10 cellular contexts compared by ENCODE assay signal in the genomic region with DNA sequence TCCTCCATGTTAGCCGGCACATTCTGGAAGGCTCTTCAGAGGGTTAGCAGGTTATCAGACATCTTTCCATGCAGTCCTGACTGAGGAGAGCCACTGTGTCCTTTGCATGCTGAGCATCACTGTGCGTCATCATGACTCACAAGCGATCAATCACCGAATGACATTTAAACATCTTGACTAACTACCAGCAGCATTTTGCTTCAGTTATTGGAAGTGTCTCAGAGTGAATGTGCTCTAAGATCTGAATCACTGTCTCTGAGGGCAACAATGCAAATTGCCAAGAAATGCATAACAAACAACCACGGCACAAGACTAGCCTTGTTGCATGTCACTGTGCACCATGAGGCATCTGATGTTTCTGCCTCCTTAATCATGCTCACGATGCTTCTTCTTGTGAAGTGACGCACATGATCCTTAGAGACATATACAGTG. TPM values are rescaled to one million over a fixed set of nuclear protein-coding genes. Genes with fewer than 3 reads are reported as not detected.
DNase-seq lines count a peak whose midpoint lies in the region; ATAC-seq, FAIRE-seq and TF ChIP-seq lines count a peak whose summit lies in the region.
"Had no signal": no experiment of that assay in that cellular context is flagged by ENCODE, and none has a peak within 500 bp of the region (broad histone marks: within the 10 kb centered on the region; RNA-seq: fewer than 3 reads in every experiment).

No MANE protein-coding gene starts in this region.

- TF ChIP-seq CTCF in endothelial cell of umbilical vein (IDR thresholded peaks at IDR 0.05; ENCODE audit: extremely low read depth in 1 of 2, insufficient read depth in 1 of 2, low read depth in 1 of 2, low read length in 2 of 2): no peak
- TF ChIP-seq CTCF in CD8-positive, alpha-beta T cell (IDR thresholded peaks at IDR 0.05): no peak

- H3K9me3 Mint-ChIP-seq in CD8-positive, alpha-beta T cell: no peaks in the 10 kb centered on the region
- H3K9me3 Mint-ChIP-seq: central memory CD8-positive, alpha-beta T cell had no signal

- H3K9ac ChIP-seq in endothelial cell of umbilical vein (replicated peaks; ENCODE audit: extremely low read depth, insufficient read depth, low read length): no peak overlapping the region

- H3K9me3 ChIP-seq in endothelial cell of umbilical vein (replicated peaks; ENCODE audit: control insufficient read depth, insufficient read depth, low read length): no peaks in the 10 kb centered on the region
- H3K9me3 ChIP-seq in CD8-positive, alpha-beta T cell (ENCODE audit: low read length): no peaks in the 10 kb centered on the region

- no peak overlapping the region for H2AFZ ChIP-seq in endothelial cell of umbilical vein (ENCODE audit: low read depth, low read length)

- H3K79me2 ChIP-seq in endothelial cell of umbilical vein (ENCODE audit: control insufficient read depth, insufficient read depth, low read length): no peaks in the 10 kb centered on the region

- peak; percentile 47 for DNase-seq in GOT3 (lab: John Stamatoyannopoulos, UW)
- DNase-seq in RCC 7860 (ENCODE audit: low spot score): peak; percentile 98
- DNase-seq in endothelial cell of umbilical vein (ENCODE audit: low read depth, low spot score): peak; percentile 13
- peak; percentile 27 to 51 (median 39) for DNase-seq in stimulated activated CD4-positive, alpha-beta T cell treated with anti-CD3 and anti-CD28 coated beads, TNF-alpha, amount 100 ng/mL, for 48 hours (ENCODE audit: low read depth in 3 of 3)
- DNase-seq in CD8-positive, alpha-beta T cell: no peak
- DNase-seq in RPMI8226: no peak
- DNase-seq in AML-193 (lab: John Stamatoyannopoulos, UW): no peak
- DNase-seq: NCI-H1105 had no signal

- POLR2A ChIA-PET in endothelial cell of umbilical vein (lab: Charles Lee): no interaction called here
- POLR2A ChIA-PET in CD8-positive, alpha-beta T cell (lab: Charles Lee): no interaction called here

- no peak for TF ChIP-seq POLR2A in endothelial cell of umbilical vein (IDR thresholded peaks at IDR 0.05; ENCODE audit: low read depth, low read length)

- H3K4me1 ChIP-seq in endothelial cell of umbilical vein (ENCODE audit: control insufficient read depth, extremely low read depth, insufficient read depth, low read length): peaks cover 7% of the 10 kb centered on the region
- H3K4me1 ChIP-seq in CD8-positive, alpha-beta T cell (ENCODE audit: insufficient read depth, low read length): no peaks in the 10 kb centered on the region

- no peaks in the 10 kb centered on the region for H3K4me1 Mint-ChIP-seq in CD8-positive, alpha-beta T cell (ENCODE audit: low read depth)

- no peak overlapping the region for H3K4me2 ChIP-seq in endothelial cell of umbilical vein (ENCODE audit: insufficient read depth, low read length)

- no peaks in the 10 kb centered on the region for H3K36me3 Mint-ChIP-seq in CD8-positive, alpha-beta T cell

- peaks cover under 1% of the 10 kb centered on the region for H3K27me3 Mint-ChIP-seq in CD8-positive, alpha-beta T cell (ENCODE audit: low read depth)

- H3K36me3 ChIP-seq in endothelial cell of umbilical vein (ENCODE audit: control insufficient read depth in 2 of 2, extremely low read depth in 1 of 2, insufficient read depth in 2 of 2, low read length in 2 of 2): no peaks in the 10 kb centered on the region
- no peaks in the 10 kb centered on the region for H3K36me3 ChIP-seq in CD8-positive, alpha-beta T cell (ENCODE audit: insufficient read depth, low read length)

- H3K4me3 ChIP-seq in endothelial cell of umbilical vein (replicated peaks in 1 of 3; ENCODE audit: insufficient read depth in 1 of 3, low read depth in 1 of 3, low read length in 3 of 3): no peak overlapping the region
- H3K4me3 ChIP-seq in CD8-positive, alpha-beta T cell (ENCODE audit: low read depth, low read length): no peak overlapping the region

- intact Hi-C loops in endothelial cell of umbilical vein (cut with micrococcal nuclease): no loop called here
- intact Hi-C loops in CD8-positive, alpha-beta T cell (cut with DNase I, micrococcal nuclease): no loop called here

- H3K27ac ChIP-seq in endothelial cell of umbilical vein (ENCODE audit: insufficient read depth, low read depth, low read length): no peak overlapping the region
- no peak overlapping the region for H3K27ac ChIP-seq in CD8-positive, alpha-beta T cell (ENCODE audit: low read depth, low read length)

- BruUV-seq in endothelial cell of umbilical vein (replicated peaks; lab: Mats Ljungman, UMichigan): no TSS peak

- no peak for ATAC-seq in CD8-positive, alpha-beta T cell
- ATAC-seq: left lobe of liver had no signal

- H3K27me3 ChIP-seq in endothelial cell of umbilical vein (ENCODE audit: control insufficient read depth in 2 of 2, insufficient read depth in 2 of 2, low read length in 2 of 2): peaks cover 0 to 1% of the 10 kb centered on the region in 2 experiments
- no peaks in the 10 kb centered on the region for H3K27me3 ChIP-seq in CD8-positive, alpha-beta T cell (ENCODE audit: insufficient read depth, low read length)

- CTCF ChIA-PET in endothelial cell of umbilical vein (lab: Charles Lee): interaction anchor here (0.9 to 4.0 kb wide), 3 partner anchors 8 to 135 kb away, joined by 3 to 37 read pairs (median 4); no protein-coding TSS in a partner anchor
- CTCF ChIA-PET in CD8-positive, alpha-beta T cell (lab: Charles Lee): no interaction called here

- dilution Hi-C loops in endothelial cell of umbilical vein (cut with MboI; ENCODE audit: extremely low pct_ligation_motif_present, low sequenced_read_pairs): no loop called here

- H3K9me1 ChIP-seq in endothelial cell of umbilical vein (replicated peaks; ENCODE audit: control insufficient read depth, extremely low read depth, insufficient read depth, low read length): no peaks in the 10 kb centered on the region

- no peak overlapping the region for H3K27ac Mint-ChIP-seq in CD8-positive, alpha-beta T cell

- H4K20me1 ChIP-seq in endothelial cell of umbilical vein (replicated peaks; ENCODE audit: control insufficient read depth, extremely low read depth, insufficient read depth, low read length): no peaks in the 10 kb centered on the region

- H3K4me3 Mint-ChIP-seq in CD8-positive, alpha-beta T cell: no peak overlapping the region
- H3K4me3 Mint-ChIP-seq: central memory CD8-positive, alpha-beta T cell had no signal

- FAIRE-seq in RCC 7860 (lab: Jason Lieb, UNC) (peak; percentile 91), endothelial cell of umbilical vein (lab: Jason Lieb, UNC) (peak; percentile 28)

TF ChIP-seq in endothelial cell of umbilical vein, 7 proteins besides CTCF, POLR2A, EP300 and RAD21:
- peak; percentile 67 for TF ChIP-seq FOS (IDR thresholded peaks at IDR 0.05; ENCODE audit: borderline replicate concordance, insufficient read depth, low read length)
- peak; percentile 63 for TF ChIP-seq JUN (IDR thresholded peaks at IDR 0.05; ENCODE audit: borderline replicate concordance, insufficient read depth, insufficient read length, low read depth)
- no peak for TF ChIP-seq MYC (IDR thresholded peaks at IDR 0.05; ENCODE audit: low read depth, low read length)
- TF ChIP-seq GATA2 (IDR thresholded peaks at IDR 0.05; ENCODE audit: insufficient read depth, insufficient read length, low read depth, low read length): peak; percentile 38
- no peak for TF ChIP-seq MAX (IDR thresholded peaks at IDR 0.05; ENCODE audit: insufficient read depth, insufficient read length)
- no peak for TF ChIP-seq EZH2 (IDR thresholded peaks at IDR 0.05; ENCODE audit: borderline replicate concordance, low read depth, low read length, severe bottlenecking)
- peak; percentile 42 for TF ChIP-seq POLR2AphosphoS5 (IDR thresholded peaks at IDR 0.05; ENCODE audit: insufficient read depth, low read depth, low read length)

RNA-seq across cellular contexts. Expression of gene ATP8B4, which starts 18.3 kb away (rescaled TPM):
- total RNA-seq in endothelial cell of umbilical vein: not detected in 2 replicates
- 0.08 TPM in 1 of 2 replicates, not detected in the other for polyA plus RNA-seq in endothelial cell of umbilical vein
- not detected in 2 replicates for polyA plus RNA-seq in endothelial cell of umbilical vein (2011; cell fraction: cytosol; rRNA removed)
- polyA plus RNA-seq in endothelial cell of umbilical vein (2011; cell fraction: nucleus; rRNA removed): 0.11 and 0.13 TPM in 2 replicates
- polyA plus RNA-seq in endothelial cell of umbilical vein (2012): not detected in 2 replicates
- polyA minus RNA-seq in endothelial cell of umbilical vein: not detected in 2 replicates
- polyA minus RNA-seq in endothelial cell of umbilical vein (2011; cell fraction: cytosol; rRNA and poly(A)+ RNA removed): 12.3 TPM
- polyA minus RNA-seq in endothelial cell of umbilical vein (2011; cell fraction: nucleus; rRNA and poly(A)+ RNA removed): 0.48 and 0.58 TPM in 2 replicates
- total RNA-seq in CD8-positive, alpha-beta T cell: under 1 TPM in 1 of 2 experiments, not detected in 1; 0.14 TPM

RNA-seq across cellular contexts. Expression of gene SLC27A2, which starts 44.6 kb away (rescaled TPM):
- total RNA-seq in endothelial cell of umbilical vein: not detected in 2 replicates
- polyA plus RNA-seq in endothelial cell of umbilical vein: not detected in 2 replicates
- polyA plus RNA-seq in endothelial cell of umbilical vein (2011; cell fraction: cytosol; rRNA removed): not detected in 2 replicates
- not detected in 2 replicates for polyA plus RNA-seq in endothelial cell of umbilical vein (2011; cell fraction: nucleus; rRNA removed)
- not detected in 2 replicates for polyA plus RNA-seq in endothelial cell of umbilical vein (2012)
- 0.23 and 0.34 TPM in 2 replicates for polyA minus RNA-seq in endothelial cell of umbilical vein
- polyA minus RNA-seq in endothelial cell of umbilical vein (2011; cell fraction: cytosol; rRNA and poly(A)+ RNA removed): 206 TPM
- 0.77 and 0.82 TPM in 2 replicates for polyA minus RNA-seq in endothelial cell of umbilical vein (2011; cell fraction: nucleus; rRNA and poly(A)+ RNA removed)
- total RNA-seq in CD8-positive, alpha-beta T cell: under 1 TPM; 0.33 to 0.39 TPM

Comparison
In these comparisons a context has a peak if more than half of its experiments do, and no peak if none do; other contexts are left out.
1. DNase-seq: peak in GOT3 (single experiment), RCC 7860 (single experiment), endothelial cell of umbilical vein (single experiment) and stimulated activated CD4-positive, alpha-beta T cell treated with anti-CD3 and anti-CD28 coated beads, TNF-alpha, amount 100 ng/mL, for 48 hours (3 of 3); none in CD8-positive, alpha-beta T cell (0 of 7), RPMI8226 (single experiment) and AML-193 (0 of 2).